Comparison of ENCODE assay signal across 27 cellular contexts in the genomic region with DNA sequence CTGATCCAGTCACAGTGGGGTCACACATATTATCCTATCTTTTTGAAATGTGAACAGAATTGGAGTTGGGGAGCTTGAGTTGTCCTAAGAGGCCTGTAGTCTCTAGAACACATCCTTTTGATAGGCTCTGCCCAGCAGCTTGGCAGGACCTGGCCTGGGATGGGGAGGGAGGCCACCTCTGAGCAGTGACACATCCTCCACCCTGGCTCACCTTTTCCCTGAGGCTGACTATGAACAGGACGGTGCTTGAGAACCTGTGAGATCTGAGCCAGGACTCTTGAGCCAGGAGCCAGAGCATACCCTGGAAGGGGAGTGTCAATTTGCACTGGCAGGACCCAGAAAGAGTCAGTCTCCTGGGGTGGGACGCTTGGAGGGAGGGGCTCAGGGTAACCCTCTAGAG. TPM values are rescaled to one million over a fixed set of nuclear protein-coding genes. Genes with fewer than 3 reads are reported as not detected.
"Had no signal": no experiment of that assay in that cellular context is flagged by ENCODE, and none has a peak within 500 bp of the region (broad histone marks: within the 10 kb centered on the region; RNA-seq: fewer than 3 reads in every experiment).

No MANE protein-coding gene starts in this region.

- DNase-seq: cerebellar nuclear complex; colonic mucosa; effector CD8-positive, alpha-beta T cell; gastrocnemius medialis; heart right ventricle; hypothalamus; mammary epithelial cell; mucosa of descending colon; nucleus accumbens; ovary; right cardiac atrium; stimulated activated CD4-positive, alpha-beta T cell treated with anti-CD3 and anti-CD28 coated beads, Interleukin-15, amount 100 ng/mL, for 24 hours; stimulated activated CD4-positive, alpha-beta T cell treated with anti-CD3 and anti-CD28 coated beads, Interleukin-1b, Interleukin-23, amount 100 ng/mL, for 48 hours; stimulated activated CD4-positive, alpha-beta T cell treated with anti-CD3 and anti-CD28 coated beads, Interleukin-4, amount 100 ng/mL, for 24 hours; transverse colon had no signal

- H3K9me3 Mint-ChIP-seq: naive thymus-derived CD8-positive, alpha-beta T cell; stimulated activated naive CD8-positive, alpha-beta T cell treated with anti-CD3 and anti-CD28 coated beads, Interleukin-15, amount 100 ng/mL, for 72 hours had no signal

- H3K4me3 Mint-ChIP-seq: naive thymus-derived CD8-positive, alpha-beta T cell; neural progenitor cell; stimulated activated memory B cell treated with anti-CD40 and anti-IgM and Interleukin-4, amounts not matched to agents 10 μg/mL and 1 μg/mL and 100 μg/mL, for 72 hours; stimulated activated naive CD8-positive, alpha-beta T cell treated with anti-CD3 and anti-CD28 coated beads, Interleukin-15, amount 100 ng/mL, for 72 hours had no signal

- H3K36me3 Mint-ChIP-seq: naive thymus-derived CD8-positive, alpha-beta T cell; neural progenitor cell; stimulated activated memory B cell treated with anti-CD40 and anti-IgM and Interleukin-4, amounts not matched to agents 10 μg/mL and 1 μg/mL and 100 μg/mL, for 72 hours had no signal

- ATAC-seq: gastrocnemius medialis; heart right ventricle; left lobe of liver; mucosa of descending colon; naive thymus-derived CD8-positive, alpha-beta T cell; right cardiac atrium; stimulated activated memory B cell treated with anti-CD40 and anti-IgM and Interleukin-4, amounts not matched to agents 10 μg/mL and 1 μg/mL and 100 μg/mL, for 72 hours; stimulated activated naive CD8-positive, alpha-beta T cell treated with anti-CD3 and anti-CD28 coated beads, Interleukin-15, amount 100 ng/mL, for 72 hours had no signal

- H3K4me3 ChIP-seq: colonic mucosa, esophagus muscularis mucosa, gastrocnemius medialis, heart right ventricle, mucosa of descending colon, neural progenitor cell, ovary, thoracic aorta, transverse colon had no signal

- H3K4me1 ChIP-seq: colonic mucosa, gastrocnemius medialis, transverse colon had no signal

- H3K27me3 ChIP-seq: colonic mucosa, ovary had no signal

- H3K4me1 Mint-ChIP-seq: stimulated activated memory B cell treated with anti-CD40 and anti-IgM and Interleukin-4, amounts not matched to agents 10 μg/mL and 1 μg/mL and 100 μg/mL, for 72 hours; stimulated activated naive CD8-positive, alpha-beta T cell treated with anti-CD3 and anti-CD28 coated beads, Interleukin-15, amount 100 ng/mL, for 72 hours had no signal

- H3K27ac ChIP-seq: colonic mucosa, esophagus muscularis mucosa, gastrocnemius medialis, heart right ventricle, neural progenitor cell, ovary, thoracic aorta, transverse colon had no signal

- H3K27ac Mint-ChIP-seq: neural progenitor cell; progenitor cell of endocrine pancreas; stimulated activated memory B cell treated with anti-CD40 and anti-IgM and Interleukin-4, amounts not matched to agents 10 μg/mL and 1 μg/mL and 100 μg/mL, for 72 hours; stimulated activated naive CD8-positive, alpha-beta T cell treated with anti-CD3 and anti-CD28 coated beads, Interleukin-15, amount 100 ng/mL, for 72 hours had no signal

- H3K36me3 ChIP-seq: colonic mucosa, esophagus muscularis mucosa, gastrocnemius medialis, heart right ventricle, neural progenitor cell, ovary, thoracic aorta, transverse colon had no signal

- H3K9me3 ChIP-seq: colonic mucosa, esophagus muscularis mucosa, gastrocnemius medialis, heart right ventricle, mucosa of descending colon, ovary, thoracic aorta, transverse colon had no signal

RNA-seq across cellular contexts. Expression of gene VAX2, which starts 17.6 kb away (rescaled TPM):
- total RNA-seq: colonic mucosa; dermis microvascular lymphatic vessel endothelial cell; left lobe of liver; naive thymus-derived CD8-positive, alpha-beta T cell; progenitor cell of endocrine pancreas; transverse colon; urinary bladder had no signal
- polyA plus RNA-seq: mammary epithelial cell; naive thymus-derived CD8-positive, alpha-beta T cell had no signal

RNA-seq across cellular contexts. Expression of gene ATP6V1B1, which starts 17.7 kb away (rescaled TPM):
- total RNA-seq: colonic mucosa; dermis microvascular lymphatic vessel endothelial cell; fibroblast of villous mesenchyme; left lobe of liver; mucosa of descending colon; naive thymus-derived CD8-positive, alpha-beta T cell; progenitor cell of endocrine pancreas; subcutaneous adipose tissue; transverse colon had no signal
- polyA plus RNA-seq: naive thymus-derived CD8-positive, alpha-beta T cell had no signal
